In the genomic region with DNA sequence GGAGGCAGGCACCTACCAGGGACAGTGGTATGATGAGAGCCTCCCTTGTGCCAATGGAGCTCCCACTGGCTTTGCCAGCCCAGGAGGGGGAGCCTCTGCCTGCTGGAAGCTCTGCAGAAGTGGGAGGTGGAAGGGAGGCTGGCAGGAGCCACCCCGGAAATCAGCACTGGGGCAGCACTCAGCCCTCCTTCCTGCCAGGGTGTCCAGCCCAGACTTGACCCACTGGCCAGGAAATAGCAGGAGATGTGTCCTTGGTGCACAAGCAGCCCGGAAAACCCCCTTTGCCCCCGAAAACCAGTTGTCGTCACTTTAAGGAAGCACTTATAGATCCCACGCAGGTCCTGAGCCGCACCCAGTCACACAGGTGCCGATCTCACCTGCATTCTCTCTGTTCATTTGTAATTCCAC, we compare ENCODE assay signal across 10 cellular contexts. TPM values are rescaled to one million over a fixed set of nuclear protein-coding genes. Genes with fewer than 3 reads are reported as not detected.
DNase-seq lines count a peak whose midpoint lies in the region; ATAC-seq, FAIRE-seq and TF ChIP-seq lines count a peak whose summit lies in the region.
"Had no signal": no experiment of that assay in that cellular context is flagged by ENCODE, and none has a peak within 500 bp of the region (broad histone marks: within the 10 kb centered on the region; RNA-seq: fewer than 3 reads in every experiment).

No MANE protein-coding gene starts in this region.

- H3K4me1 ChIP-seq in Panc1 (ENCODE audit: control insufficient read depth, insufficient read depth, low read length), result no peaks in the 10 kb centered on the region
- H3K4me1 ChIP-seq in kidney (ENCODE audit: control insufficient read depth in 1 of 2, insufficient read depth in 1 of 2, low read depth in 1 of 2, low read length in 2 of 2), result no peaks in the 10 kb centered on the region

- no peak overlapping the region for H3K9ac ChIP-seq in kidney (ENCODE audit: low read length in 2 of 2)

- DNase-seq in Right ventricle myocardium inferior (ENCODE audit: missing footprints), result no peak
- no peak for DNase-seq in cardiac septum (ENCODE audit: low spot score)
- DNase-seq in Panc1 (ENCODE audit: low read depth, low spot score), result no peak
- peak in 41 of 42 donors; percentile 21 to 83 (median 61) for DNase-seq in head of caudate nucleus
- no peak for DNase-seq in endothelial cell (ENCODE audit: low spot score)
- DNase-seq in hippocampal formation (lab: John Stamatoyannopoulos, UW), result no peak
- DNase-seq in kidney, result no peak
- DNase-seq: activated naive CD8-positive, alpha-beta T cell treated with anti-CD3 and anti-CD28 coated beads for 36 hours; OCI-M1 had no signal

- H3K9me3 ChIP-seq in Panc1 (ENCODE audit: control insufficient read depth, insufficient read depth, low read depth, low read length) (no peaks in the 10 kb centered on the region), kidney (ENCODE audit: control insufficient read depth in 1 of 2, low read length in 2 of 2) (no peaks in the 10 kb centered on the region)

- ATAC-seq in Right ventricle myocardium inferior, result peak; percentile 26
- peak; percentile 94 for ATAC-seq in Panc1
- no peak for ATAC-seq in GM19351 (IDR thresholded peaks at IDR 0.05; ENCODE audit: unreplicated experiment)

- no peak overlapping the region for H3K27ac Mint-ChIP-seq in endothelial cell (ENCODE audit: unreplicated experiment)
- H3K27ac Mint-ChIP-seq: activated naive CD8-positive, alpha-beta T cell treated with anti-CD3 and anti-CD28 coated beads for 36 hours had no signal

- H3K27me3 Mint-ChIP-seq in endothelial cell (ENCODE audit: unreplicated experiment), result peaks cover 11% of the 10 kb centered on the region

- BruUV-seq in Panc1 (replicated peaks; lab: Mats Ljungman, UMichigan), result no TSS peak

- in situ Hi-C loops in Panc1 (cut with HindIII; ENCODE audit: low pct_unique_long_range_greater_than_20kb, low sequenced_read_pairs), result no loop called here

- H3K4me3 ChIP-seq in Panc1 (ENCODE audit: low read depth in 2 of 2, low read length in 2 of 2), result no peak overlapping the region
- no peak overlapping the region for H3K4me3 ChIP-seq in kidney (ENCODE audit: low read length in 2 of 2)

- TF ChIP-seq CTCF in Panc1 (IDR thresholded peaks at IDR 0.05), result peak; percentile 67
- TF ChIP-seq CTCF in endothelial cell (IDR thresholded peaks at IDR 0.05; ENCODE audit: unreplicated experiment), result no peak
- no peak for TF ChIP-seq CTCF in kidney (IDR thresholded peaks at IDR 0.05; ENCODE audit: borderline replicate concordance, extremely low read depth, insufficient read depth)

- no peaks in the 10 kb centered on the region for H3K36me3 Mint-ChIP-seq in endothelial cell (ENCODE audit: low read depth, unreplicated experiment)
- H3K36me3 Mint-ChIP-seq: activated naive CD8-positive, alpha-beta T cell treated with anti-CD3 and anti-CD28 coated beads for 36 hours had no signal

- H3K9me3 Mint-ChIP-seq in endothelial cell (ENCODE audit: unreplicated experiment), result no peaks in the 10 kb centered on the region

- no peaks in the 10 kb centered on the region for H3K36me3 ChIP-seq in Panc1 (ENCODE audit: control insufficient read depth, insufficient read depth, low read length)
- H3K36me3 ChIP-seq in kidney (ENCODE audit: control insufficient read depth in 1 of 2, insufficient read depth in 2 of 2, low read length in 2 of 2), result no peaks in the 10 kb centered on the region

- no peak overlapping the region for H3K4me3 Mint-ChIP-seq in endothelial cell (ENCODE audit: unreplicated experiment)
- H3K4me3 Mint-ChIP-seq: activated naive CD8-positive, alpha-beta T cell treated with anti-CD3 and anti-CD28 coated beads for 36 hours had no signal

- no peak for FAIRE-seq in kidney (lab: Jason Lieb, UNC)

- intact Hi-C loops in Right ventricle myocardium inferior (cut with DNase I) (no loop called here), cardiac septum (cut with DNase I) (no loop called here), Panc1 (cut with micrococcal nuclease; ENCODE audit: unreplicated experiment) (no loop called here), head of caudate nucleus (cut with DNase I) (no loop called here), kidney (cut with DNase I) (no loop called here)

- POLR2A ChIA-PET in Panc1 (lab: Charles Lee), result no interaction called here

- H3K27me3 ChIP-seq in Panc1 (ENCODE audit: control insufficient read depth, insufficient read depth, low read length), result no peaks in the 10 kb centered on the region

- CTCF ChIA-PET in Panc1 (lab: Charles Lee), result interaction anchor here (0.6 to 1.2 kb wide), 5 partner anchors 28 to 221 kb away, joined by 3 to 17 read pairs (median 5); no protein-coding TSS in a partner anchor

- no peaks in the 10 kb centered on the region for H3K4me1 Mint-ChIP-seq in endothelial cell (ENCODE audit: unreplicated experiment)
- H3K4me1 Mint-ChIP-seq: activated naive CD8-positive, alpha-beta T cell treated with anti-CD3 and anti-CD28 coated beads for 36 hours had no signal

- H3K27ac ChIP-seq in Panc1 (ENCODE audit: low read length), result no peak overlapping the region
- H3K27ac ChIP-seq in kidney (ENCODE audit: low read depth in 2 of 2, low read length in 2 of 2), result no peak overlapping the region

RNA-seq across cellular contexts. Expression of a gene that starts 49.3 kb away (rescaled TPM):
- total RNA-seq in Right ventricle myocardium inferior (not detected), cardiac septum (0.05 TPM), Panc1 (2021; ENCODE audit: unreplicated experiment) (40.3 TPM), endothelial cell (ENCODE audit: unreplicated experiment) (0.33 TPM), kidney (0.31 TPM)
- polyA plus RNA-seq in Panc1 (2012; ENCODE audit: insufficient read length), result 37.7 TPM
- polyA plus RNA-seq in kidney (ENCODE audit: insufficient read depth, low read depth, low replicate concordance), result 0.26 TPM
- total RNA-seq: activated naive CD8-positive, alpha-beta T cell treated with anti-CD3 and anti-CD28 coated beads for 36 hours had no signal

Comparison
In these comparisons a context has a peak if more than half of its experiments do, and no peak if none do; other contexts are left out.
1. DNase-seq: peak in head of caudate nucleus (41 of 42); none in Right ventricle myocardium inferior (single experiment), cardiac septum (single experiment), Panc1 (single experiment), endothelial cell (single experiment), hippocampal formation (0 of 2) and kidney (single experiment).
2. RNA of a gene that starts 49.3 kb away (total RNA-seq): 40.3 TPM in Panc1 (single experiment); 0.33 TPM in endothelial cell (single experiment), 0.31 TPM in kidney (single experiment), 0.05 TPM in cardiac septum (single experiment) and not detected in Right ventricle myocardium inferior (single experiment); every median in the first group is over 10 times any median in the second.